Comparison of ENCODE assay signal across 12 cellular contexts in genomic region chr2:84849271-84849952, GRCh38. TPM values are rescaled to one million over a fixed set of nuclear protein-coding genes. Genes with fewer than 3 reads are reported as not detected.
A peak's percentile ranks its signal among the peaks of the same experiment; 100 is the strongest.
DNase-seq lines count a peak whose midpoint lies in the region; ATAC-seq lines count a peak whose summit lies in the region.
"Had no signal": no experiment of that assay in that cellular context is flagged by ENCODE, and none has a peak within 500 bp of the region (broad histone marks: within the 10 kb centered on the region; RNA-seq: fewer than 3 reads in every experiment).

No MANE protein-coding gene starts in this region.

- H3K9ac ChIP-seq in GM23248: no peak overlapping the region

- no peaks in the 10 kb centered on the region for H3K36me3 ChIP-seq in GM23248 (ENCODE audit: low read depth)
- H3K36me3 ChIP-seq: left ventricle myocardium inferior had no signal

- in situ Hi-C loops in GM23248 (cut with MboI): no loop called here

- no peaks in the 10 kb centered on the region for H4K20me1 ChIP-seq in GM23248 (ENCODE audit: insufficient read depth)

- H3K27me3 ChIP-seq in GM23248 (replicated peaks; ENCODE audit: insufficient read depth): no peaks in the 10 kb centered on the region

- H3K79me2 ChIP-seq in GM23248 (ENCODE audit: insufficient read depth): no peaks in the 10 kb centered on the region

- H3K4me3 Mint-ChIP-seq in activated naive CD8-positive, alpha-beta T cell treated with anti-CD3 and anti-CD28 coated beads, Interleukin-2, amount 50 U/mL, for 24 hours: peak overlapping the region; percentile 51
- H3K4me3 Mint-ChIP-seq: type B pancreatic cell had no signal

- H3F3A ChIP-seq in GM23248 (ENCODE audit: insufficient read depth): no peaks in the 10 kb centered on the region

- H3K4me3 ChIP-seq in GM23248: no peak overlapping the region
- H3K4me3 ChIP-seq: left ventricle myocardium inferior, smooth muscle cell had no signal

- no peaks in the 10 kb centered on the region for H3K9me3 ChIP-seq in GM23248 (ENCODE audit: low read depth)
- H3K9me3 ChIP-seq: left ventricle myocardium inferior had no signal

- H3K9me3 Mint-ChIP-seq in activated naive CD8-positive, alpha-beta T cell treated with anti-CD3 and anti-CD28 coated beads, Interleukin-2, amount 50 U/mL, for 24 hours: peaks cover 12% of the 10 kb centered on the region

- no peaks in the 10 kb centered on the region for H3K9me2 ChIP-seq in GM23248 (ENCODE audit: insufficient read depth)

- ATAC-seq in activated naive CD8-positive, alpha-beta T cell treated with anti-CD3 and anti-CD28 coated beads, Interleukin-2, amount 50 U/mL, for 24 hours: peak; percentile 69
- ATAC-seq in GM19023 (IDR thresholded peaks at IDR 0.05; ENCODE audit: unreplicated experiment): no peak
- ATAC-seq in HG03159 (IDR thresholded peaks at IDR 0.05; ENCODE audit: unreplicated experiment): no peak

- H3K4me1 Mint-ChIP-seq in activated naive CD8-positive, alpha-beta T cell treated with anti-CD3 and anti-CD28 coated beads, Interleukin-2, amount 50 U/mL, for 24 hours: peaks cover 90% of the 10 kb centered on the region

- H3K36me3 Mint-ChIP-seq in activated naive CD8-positive, alpha-beta T cell treated with anti-CD3 and anti-CD28 coated beads, Interleukin-2, amount 50 U/mL, for 24 hours (ENCODE audit: low read depth): peaks cover 34% of the 10 kb centered on the region
- H3K36me3 Mint-ChIP-seq: type B pancreatic cell had no signal

- peak overlapping the region; percentile 86 for H3K27ac Mint-ChIP-seq in activated naive CD8-positive, alpha-beta T cell treated with anti-CD3 and anti-CD28 coated beads, Interleukin-2, amount 50 U/mL, for 24 hours
- H3K27ac Mint-ChIP-seq: type B pancreatic cell had no signal

- DNase-seq in GM23248: peak; percentile 51
- DNase-seq in T-helper 2 cell: peak in 3 of 5 experiments; percentile 13 to 82 (median 36)
- DNase-seq in activated naive CD8-positive, alpha-beta T cell treated with anti-CD3 and anti-CD28 coated beads, Interleukin-2, amount 50 U/mL, for 24 hours: no peak
- DNase-seq in pons (ENCODE audit: low spot score): peak; percentile 12
- no peak for DNase-seq in 8988T
- DNase-seq in GF-D8 (lab: John Stamatoyannopoulos, UW): no peak
- DNase-seq: left ventricle myocardium inferior, NCI-H510A had no signal

- H3K27me3 Mint-ChIP-seq in activated naive CD8-positive, alpha-beta T cell treated with anti-CD3 and anti-CD28 coated beads, Interleukin-2, amount 50 U/mL, for 24 hours: no peaks in the 10 kb centered on the region
- H3K27me3 Mint-ChIP-seq: type B pancreatic cell had no signal

- 73 to 78% methylated on average over 8 of the region's 8 CpGs for WGBS in GM23248 (ENCODE audit: low coverage in 1 of 2, low lambda C conversion rate in 2 of 2, missing lambda C conversion rate in 2 of 2), 2 experiments

- no peak overlapping the region for H2AFZ ChIP-seq in GM23248

- peaks cover 10% of the 10 kb centered on the region; the same call in 1 of the 2 replicates for H3K4me1 ChIP-seq in GM23248 (ENCODE audit: insufficient read depth)
- H3K4me1 ChIP-seq: left ventricle myocardium inferior had no signal

- H3K4me2 ChIP-seq in GM23248 (ENCODE audit: unreplicated experiment): no peak overlapping the region
- H3K4me2 ChIP-seq: smooth muscle cell had no signal

- no peak overlapping the region for H3K27ac ChIP-seq in GM23248
- H3K27ac ChIP-seq: left ventricle myocardium inferior had no signal

RNA-seq across cellular contexts. Expression of gene TRABD2A, which starts 31.5 kb away (rescaled TPM):
- total RNA-seq in GM23248 (2014; rRNA removed; shearing (Covaris generic)): 5.0 and 5.7 TPM in 2 replicates
- polyA plus RNA-seq in GM23248 (2016; fragmentation: Nextera tagmentation; extraction: Ambion mirVana): 3.4 and 3.8 TPM in 2 replicates
- total RNA-seq: smooth muscle cell had no signal

RNA-seq across cellular contexts. Expression of gene TMSB10, which starts 56.0 kb away (rescaled TPM):
- total RNA-seq in GM23248 (2014; rRNA removed; shearing (Covaris generic)): 3,621 and 4,663 TPM in 2 replicates
- 6,241 and 6,275 TPM in 2 replicates for polyA plus RNA-seq in GM23248 (2016; fragmentation: Nextera tagmentation; extraction: Ambion mirVana)

Comparison
In these comparisons a context has a peak if more than half of its experiments do, and no peak if none do; other contexts are left out.
1. DNase-seq: peak in GM23248 (single experiment), T-helper 2 cell (3 of 5) and pons (single experiment); none in activated naive CD8-positive, alpha-beta T cell treated with anti-CD3 and anti-CD28 coated beads, Interleukin-2, amount 50 U/mL, for 24 hours (single experiment), 8988T (single experiment) and GF-D8 (single experiment).